Comparison of ENCODE assay signal across 23 cellular contexts in the genomic region with DNA sequence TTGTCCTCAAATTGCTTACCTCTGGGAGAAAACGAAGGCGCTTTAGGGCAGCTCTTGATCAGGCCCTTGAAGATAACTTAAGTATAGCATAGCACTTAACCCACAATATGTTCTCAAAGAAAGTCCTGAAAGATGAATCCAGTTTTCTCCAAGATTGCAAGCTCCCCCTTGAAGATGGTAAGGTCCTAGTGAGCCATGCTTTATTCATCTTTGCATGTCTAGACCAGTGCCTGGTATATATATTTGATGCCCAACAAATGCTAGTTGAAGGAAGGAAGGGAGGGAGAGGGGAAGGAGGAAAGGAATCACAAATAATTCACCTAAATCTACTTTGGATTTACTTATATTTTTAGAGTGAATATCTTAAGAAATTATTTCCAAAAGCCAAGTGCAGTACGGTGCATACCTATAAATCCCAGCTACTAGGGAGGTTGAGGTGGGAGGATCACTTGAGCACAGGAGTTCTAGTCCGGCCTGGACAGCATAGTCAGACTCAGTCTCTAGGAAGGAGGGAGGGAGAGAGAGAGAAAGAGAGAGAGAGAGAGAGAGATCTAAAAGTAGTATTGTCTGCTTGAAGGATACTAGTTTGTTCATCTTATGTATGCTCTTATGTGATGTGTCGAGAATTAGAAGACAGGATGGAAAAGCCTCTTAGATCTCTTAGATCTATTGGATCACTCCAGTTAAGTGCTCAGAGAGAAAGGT. TPM values are rescaled to one million over a fixed set of nuclear protein-coding genes. Genes with fewer than 3 reads are reported as not detected.
"Had no signal": no experiment of that assay in that cellular context is flagged by ENCODE, and none has a peak within 500 bp of the region (broad histone marks: within the 10 kb centered on the region; RNA-seq: fewer than 3 reads in every experiment).

No MANE protein-coding gene starts in this region.

- H3K4me1 ChIP-seq: colonic mucosa had no signal

- H3K36me3 Mint-ChIP-seq: activated CD4-positive, alpha-beta memory T cell treated with anti-CD3 and anti-CD28 coated beads for 36 hours; activated CD8-positive, alpha-beta memory T cell treated with anti-CD3 and anti-CD28 coated beads, Interleukin-2, amount 10 ng/mL, durations not matched to agents 7 days and 5 days; activated naive CD8-positive, alpha-beta T cell had no signal

- ATAC-seq: activated CD8-positive, alpha-beta memory T cell treated with anti-CD3 and anti-CD28 coated beads, Interleukin-2, amount 10 ng/mL, durations not matched to agents 7 days and 5 days; gastrocnemius medialis; heart left ventricle; left ventricle myocardium superior; naive thymus-derived CD8-positive, alpha-beta T cell; pancreas; stimulated activated naive CD8-positive, alpha-beta T cell treated with anti-CD3 and anti-CD28 coated beads, Interleukin-15, Interleukin-2, amounts not matched to agents 100 U/mL and 50 U/mL, for 24 hours had no signal

- H3K4me3 Mint-ChIP-seq: activated B cell treated with CpG ODN at 0.5 μM for 24 hours; activated CD4-positive, alpha-beta memory T cell treated with anti-CD3 and anti-CD28 coated beads for 36 hours; activated CD8-positive, alpha-beta memory T cell treated with anti-CD3 and anti-CD28 coated beads, Interleukin-2, amount 10 ng/mL, durations not matched to agents 7 days and 5 days; activated naive CD8-positive, alpha-beta T cell; central memory CD8-positive, alpha-beta T cell; naive thymus-derived CD8-positive, alpha-beta T cell; T-helper 2 cell treated with Interferon-gamma antibody and Interleukin-4, amounts not matched to agents 5 μg/mL and 100 μg/mL, for 36 hours had no signal

- H3K36me3 ChIP-seq: colonic mucosa, gastrocnemius medialis, neutrophil, tibial nerve had no signal

- DNase-seq: activated B cell treated with CpG ODN at 0.5 μM for 24 hours; activated CD4-positive, alpha-beta memory T cell treated with anti-CD3 and anti-CD28 coated beads for 36 hours; activated CD4-positive, alpha-beta T cell treated with anti-CD3 and anti-CD28 coated beads for 4 hours; activated CD8-positive, alpha-beta memory T cell treated with anti-CD3 and anti-CD28 coated beads, Interleukin-2, amount 10 ng/mL, durations not matched to agents 7 days and 5 days; amniotic stem cell; colonic mucosa; erythroblast; gastrocnemius medialis; heart left ventricle; left ventricle myocardium superior; mesenchymal stem cell; naive thymus-derived CD8-positive, alpha-beta T cell; pancreas; retina; stimulated activated CD4-positive, alpha-beta T cell treated with anti-CD3 and anti-CD28 coated beads, Interleukin-2, amount 100 ng/mL, for 24 hours; stimulated activated naive CD8-positive, alpha-beta T cell treated with anti-CD3 and anti-CD28 coated beads, Interleukin-15, Interleukin-2, amounts not matched to agents 100 U/mL and 50 U/mL, for 24 hours; SW 1271 had no signal

- H3K27ac ChIP-seq: colonic mucosa, neutrophil, pancreas, tibial nerve had no signal

- H3K4me3 ChIP-seq: colonic mucosa, gastrocnemius medialis, heart left ventricle, pancreas, tibial nerve had no signal

- H3K27me3 Mint-ChIP-seq: activated B cell treated with CpG ODN at 0.5 μM for 24 hours; activated CD4-positive, alpha-beta memory T cell treated with anti-CD3 and anti-CD28 coated beads for 36 hours; activated CD8-positive, alpha-beta memory T cell treated with anti-CD3 and anti-CD28 coated beads, Interleukin-2, amount 10 ng/mL, durations not matched to agents 7 days and 5 days; activated naive CD8-positive, alpha-beta T cell; central memory CD8-positive, alpha-beta T cell had no signal

- H3K4me1 Mint-ChIP-seq: activated B cell treated with CpG ODN at 0.5 μM for 24 hours; activated CD8-positive, alpha-beta memory T cell treated with anti-CD3 and anti-CD28 coated beads, Interleukin-2, amount 10 ng/mL, durations not matched to agents 7 days and 5 days; central memory CD8-positive, alpha-beta T cell had no signal

- H3K27me3 ChIP-seq: colonic mucosa, gastrocnemius medialis, heart left ventricle, pancreas, tibial nerve had no signal

- H3K27ac Mint-ChIP-seq: activated B cell treated with CpG ODN at 0.5 μM for 24 hours; activated CD4-positive, alpha-beta memory T cell treated with anti-CD3 and anti-CD28 coated beads for 36 hours; activated CD8-positive, alpha-beta memory T cell treated with anti-CD3 and anti-CD28 coated beads, Interleukin-2, amount 10 ng/mL, durations not matched to agents 7 days and 5 days; activated naive CD8-positive, alpha-beta T cell; naive thymus-derived CD8-positive, alpha-beta T cell; T-helper 2 cell treated with Interferon-gamma antibody and Interleukin-4, amounts not matched to agents 5 μg/mL and 100 μg/mL, for 36 hours had no signal

- H3K9me3 Mint-ChIP-seq: activated B cell treated with CpG ODN at 0.5 μM for 24 hours; activated CD4-positive, alpha-beta memory T cell treated with anti-CD3 and anti-CD28 coated beads for 36 hours; central memory CD8-positive, alpha-beta T cell; T-helper 2 cell treated with Interferon-gamma antibody and Interleukin-4, amounts not matched to agents 5 μg/mL and 100 μg/mL, for 36 hours had no signal

- FAIRE-seq: pancreas, TTC549 had no signal

- H3K9me3 ChIP-seq: colonic mucosa, gastrocnemius medialis, heart left ventricle, neutrophil, pancreas, tibial nerve had no signal

RNA-seq across cellular contexts. Expression of gene PBX1, which starts 25.0 kb away (rescaled TPM):
- total RNA-seq: activated B cell treated with CpG ODN at 0.5 μM for 24 hours; activated CD8-positive, alpha-beta memory T cell treated with anti-CD3 and anti-CD28 coated beads, Interleukin-2, amount 10 ng/mL, durations not matched to agents 7 days and 5 days had no signal
